Comparison of ENCODE assay signal across 8 cellular contexts in genomic region chr3:3179407-3180094, GRCh38. TPM values are rescaled to one million over a fixed set of nuclear protein-coding genes. Genes with fewer than 3 reads are reported as not detected.
A peak's percentile ranks its signal among the peaks of the same experiment; 100 is the strongest.
DNase-seq lines count a peak whose midpoint lies in the region; ATAC-seq and TF ChIP-seq lines count a peak whose summit lies in the region.

Gene CRBN, minus strand, starts transcription at chr3:3179691. Its CDS starts 4 bp downstream, at chr3:3179687.

- TF ChIP-seq POLR2A in Peyer's patch (IDR thresholded peaks at IDR 0.05) (peak; percentile 64 to 76), esophagus muscularis mucosa (IDR thresholded peaks at IDR 0.05; ENCODE audit: low read depth) (no peak)

- peak; percentile 98 for ATAC-seq in GM21447 (IDR thresholded peaks at IDR 0.05; ENCODE audit: unreplicated experiment)

- TF ChIP-seq CTCF in Peyer's patch (IDR thresholded peaks at IDR 0.05) (peak; percentile 97 to 99 (median 98)), esophagus muscularis mucosa (IDR thresholded peaks at IDR 0.05) (peak; percentile 96 to 99 (median 97))

- intact Hi-C loops in esophagus muscularis mucosa (cut with DNase I) = no loop called here

- peaks cover 6% of the 10 kb centered on the region; the same call in 1 of the 2 replicates for H3K4me1 ChIP-seq in HUES64 (ENCODE audit: insufficient read depth, low read length)
- peaks cover 6 to 25% (median 8%) of the 10 kb centered on the region in 4 donors for H3K4me1 ChIP-seq in Peyer's patch
- H3K4me1 ChIP-seq in esophagus muscularis mucosa = peaks cover 28 to 40% (median 35%) of the 10 kb centered on the region in 4 donors

- no peak within 1 kb of the TSS for H3K27ac ChIP-seq in HUES64 (ENCODE audit: low read depth, low read length)
- H3K27ac ChIP-seq in Peyer's patch = peak within 1 kb of the TSS; percentile 31 to 88 (median 76)
- peak within 1 kb of the TSS; percentile 80 to 83 (median 82) for H3K27ac ChIP-seq in esophagus muscularis mucosa (replicated peaks in 1 of 4)

- H3K4me3 ChIP-seq in HUES64 (ENCODE audit: low read length) = peak within 1 kb of the TSS; percentile 96
- H3K4me3 ChIP-seq in Peyer's patch = peak within 1 kb of the TSS; percentile 61 to 100 (median 83)
- peak within 1 kb of the TSS; percentile 81 to 99 (median 93) for H3K4me3 ChIP-seq in esophagus muscularis mucosa

- WGBS in HUES64 = 3% methylated on average over 56 of the region's 56 CpGs
- 2% methylated on average over 13 of the region's 56 CpGs for whole genome bisulfite sequencing in esophagus muscularis mucosa

- H3K9ac ChIP-seq in HUES64 (ENCODE audit: low read depth, low read length) = peak within 1 kb of the TSS; percentile 94

- TF ChIP-seq EP300 in esophagus muscularis mucosa (IDR thresholded peaks at IDR 0.05) = no peak

- H3K36me3 ChIP-seq in HUES64 (ENCODE audit: insufficient read depth, low read length) (peaks cover 11% of the 10 kb centered on the region), Peyer's patch (peaks cover 0 to 5% (median 0%) of the 10 kb centered on the region in 3 donors), esophagus muscularis mucosa (peaks cover 0 to 18% (median 7%) of the 10 kb centered on the region in 4 donors)

- H3K9me3 ChIP-seq in HUES64 (ENCODE audit: insufficient read depth, low read depth, low read length) (no peaks in the 10 kb centered on the region), Peyer's patch (no peaks in the 10 kb centered on the region), esophagus muscularis mucosa (no peaks in the 10 kb centered on the region)

- H3K27me3 ChIP-seq in HUES64 (ENCODE audit: insufficient read depth, low read length) = 0 out of 2 replicates have a peak, but pooled peaks cover 2% of the 10 kb centered on the region
- H3K27me3 ChIP-seq in Peyer's patch = no peaks in the 10 kb centered on the region
- H3K27me3 ChIP-seq in esophagus muscularis mucosa = no peaks in the 10 kb centered on the region

- DNase-seq in DMS153 treated with DMSO at 0.1 percent for 48 hours (lab: John Stamatoyannopoulos, UW; ENCODE audit: unreplicated experiment) (peak; percentile 48), Peyer's patch (peak; percentile 87 to 95 (median 91)), esophagus muscularis mucosa (ENCODE audit: extremely low spot score) (peak; percentile 94), myocyte (ENCODE audit: low read depth) (peak; percentile 88)
- DNase-seq in activated T-cell treated with anti-CD3 and anti-CD28 coated beads, Interleukin-2, amount 50 U/mL, for 48 hours = peak; percentile 91 to 93
- peak; percentile 74 to 78 for DNase-seq in stimulated activated CD8-positive, alpha-beta memory T cell treated with anti-CD3 and anti-CD28 coated beads, Interleukin-7, amount 100 ng/mL, for 48 hours (ENCODE audit: extremely low read depth in 1 of 2, low read depth in 1 of 2)

RNA-seq across cellular contexts. Expression of gene CRBN, which starts in this region (rescaled TPM):
- 28.0 TPM for polyA plus RNA-seq in HUES64 (2013, experiment 1 of 2)
- polyA plus RNA-seq in HUES64 (2013, experiment 2 of 2) = 30.9 TPM
- total RNA-seq in Peyer's patch (100 to 1,000 TPM in 2 of 4 donors, 10 to 100 TPM in 2; 70.1 to 314 (median 89.7) TPM), esophagus muscularis mucosa (100 to 1,000 TPM in 2 of 4 donors, 10 to 100 TPM in 2; 46.5 to 109 (median 85.0) TPM), myocyte (43.8 and 79.0 TPM in 2 replicates)
- polyA plus RNA-seq in myocyte (2012) = 16.9 TPM
